32 cellular contexts compared by ENCODE assay signal in the genomic region with DNA sequence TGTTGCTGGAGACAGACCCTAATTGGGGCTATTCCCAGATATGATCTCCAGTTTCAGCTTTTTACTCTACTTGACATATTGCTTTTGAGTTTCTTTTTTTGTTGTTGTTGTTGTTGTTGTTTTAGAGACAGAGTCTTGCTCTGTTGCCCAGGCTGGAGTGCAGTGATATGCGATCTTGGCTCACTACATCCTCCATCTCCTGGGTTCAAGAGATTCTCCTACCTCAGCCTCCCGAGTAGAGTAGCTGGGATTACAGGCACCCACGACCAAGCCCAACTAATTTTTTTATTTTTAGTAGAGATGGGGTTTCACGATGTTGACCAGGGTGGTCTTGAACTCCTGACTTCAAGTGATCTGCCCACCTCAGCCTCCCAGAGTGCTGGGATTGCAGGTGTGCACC. TPM values are rescaled to one million over a fixed set of nuclear protein-coding genes. Genes with fewer than 3 reads are reported as not detected.
DNase-seq lines count a peak whose midpoint lies in the region; ATAC-seq, FAIRE-seq and TF ChIP-seq lines count a peak whose summit lies in the region.
"Had no signal": no experiment of that assay in that cellular context is flagged by ENCODE, and none has a peak within 500 bp of the region (broad histone marks: within the 10 kb centered on the region; RNA-seq: fewer than 3 reads in every experiment).

No MANE protein-coding gene starts in this region.

- no peaks in the 10 kb centered on the region for H3K9me3 Mint-ChIP-seq in CD8-positive, alpha-beta memory T cell
- H3K9me3 Mint-ChIP-seq in nephron progenitor cell = no peaks in the 10 kb centered on the region
- H3K9me3 Mint-ChIP-seq: activated naive CD8-positive, alpha-beta T cell treated with anti-CD3 and anti-CD28 coated beads, Interleukin-2, amount 10 ng/mL, durations not matched to agents 7 days and 5 days; memory B cell had no signal

- no peak for TF ChIP-seq RAD21 in A549 (conservative IDR thresholded peaks at IDR 0.05 in 1 of 2, IDR thresholded peaks at IDR 0.05 in 1 of 2)

- TF ChIP-seq EP300 in A549 (IDR thresholded peaks at IDR 0.05) = no peak

- peaks cover 27% of the 10 kb centered on the region for H4K20me1 ChIP-seq in PC-3 (ENCODE audit: low read length)

- no peak overlapping the region for H3K4me3 Mint-ChIP-seq in CD8-positive, alpha-beta memory T cell
- no peak overlapping the region for H3K4me3 Mint-ChIP-seq in nephron progenitor cell
- H3K4me3 Mint-ChIP-seq: activated naive CD8-positive, alpha-beta T cell treated with anti-CD3 and anti-CD28 coated beads, Interleukin-2, amount 10 ng/mL, durations not matched to agents 7 days and 5 days; memory B cell; stimulated activated naive CD8-positive, alpha-beta T cell treated with anti-CD3 and anti-CD28 coated beads, Interleukin-15, amount 100 ng/mL, for 72 hours had no signal

- ATAC-seq in A549 (no peak), PC-3 (no peak), HG02571 (IDR thresholded peaks at IDR 0.05; ENCODE audit: unreplicated experiment) (no peak)
- ATAC-seq: left lobe of liver had no signal

- CTCF ChIA-PET in A549 (lab: Yijun Ruan, JAX) (interaction anchor here (0.7 to 20.2 kb wide), 9 partner anchors 13 to 297 kb away, joined by 3 to 429 read pairs (median 4); no protein-coding TSS in a partner anchor), PC-3 (lab: Charles Lee) (no interaction called here)
- CTCF ChIA-PET in CD8-positive, alpha-beta memory T cell (lab: Charles Lee) = interaction anchor here (0.9 kb wide), 1 partner anchor 106 kb away, joined by 3 read pairs; the partner anchor contains the start of gene TMEM63A

- DNase-seq in A549 (ENCODE audit: low read depth in 1 of 2, low spot score in 1 of 2) (no peak), PC-3 (no peak), mesenchymal stem cell (no peak), HPDE6-E6E7 (ENCODE audit: extremely low spot score) (no peak), nephron progenitor cell (no peak), cortex of kidney (lab: John Stamatoyannopoulos, UW) (no peak)
- DNase-seq in CD8-positive, alpha-beta memory T cell = no peak
- DNase-seq: activated CD8-positive, alpha-beta memory T cell treated with anti-CD3 and anti-CD28 coated beads for 24 hours; activated effector memory CD4-positive, alpha-beta T cell treated with anti-CD3 and anti-CD28 coated beads, Interleukin-2, amount 50 U/mL, for 16 hours; activated naive CD8-positive, alpha-beta T cell treated with anti-CD3 and anti-CD28 coated beads, Interleukin-2, amount 10 ng/mL, durations not matched to agents 7 days and 5 days; activated T-cell treated with anti-CD3 and anti-CD28 coated beads for 4 hours; colonic mucosa; COR-L47; effector CD8-positive, alpha-beta T cell; glutamatergic neuron; NCI-H146; NCI-H748 treated with DMSO at 0.1 percent for 48 hours; right cardiac atrium; SIG-M5; stimulated activated CD4-positive, alpha-beta T cell treated with anti-CD3 and anti-CD28 coated beads, Interleukin-12 subunit alpha, Interleukin-12 subunit beta, amount 100 ng/mL, for 4 hours; stimulated activated CD4-positive, alpha-beta T cell treated with anti-CD3 and anti-CD28 coated beads, Interleukin-2, amount 100 ng/mL, for 48 hours; stimulated activated naive CD8-positive, alpha-beta T cell treated with anti-CD3 and anti-CD28 coated beads, Interleukin-15, amount 100 ng/mL, for 72 hours; SW 1271; thyroid gland; WERI-Rb-1 had no signal

- no peak overlapping the region for H3K4ac ChIP-seq in mesenchymal stem cell (ENCODE audit: low read depth in 1 of 2, low read length in 2 of 2)

- H3K27ac Mint-ChIP-seq in CD8-positive, alpha-beta memory T cell = no peak overlapping the region
- H3K27ac Mint-ChIP-seq in nephron progenitor cell = no peak overlapping the region
- H3K27ac Mint-ChIP-seq: activated naive CD8-positive, alpha-beta T cell treated with anti-CD3 and anti-CD28 coated beads, Interleukin-2, amount 10 ng/mL, durations not matched to agents 7 days and 5 days; memory B cell; stimulated activated naive CD8-positive, alpha-beta T cell treated with anti-CD3 and anti-CD28 coated beads, Interleukin-15, amount 100 ng/mL, for 72 hours had no signal

- H4K91ac ChIP-seq in mesenchymal stem cell (ENCODE audit: low read length) = no peak overlapping the region

- no peaks in the 10 kb centered on the region for H3K27me3 Mint-ChIP-seq in CD8-positive, alpha-beta memory T cell
- H3K27me3 Mint-ChIP-seq in nephron progenitor cell (ENCODE audit: low read depth, poor library complexity) = no peaks in the 10 kb centered on the region
- H3K27me3 Mint-ChIP-seq: activated naive CD8-positive, alpha-beta T cell treated with anti-CD3 and anti-CD28 coated beads, Interleukin-2, amount 10 ng/mL, durations not matched to agents 7 days and 5 days; memory B cell; stimulated activated naive CD8-positive, alpha-beta T cell treated with anti-CD3 and anti-CD28 coated beads, Interleukin-15, amount 100 ng/mL, for 72 hours had no signal

- peaks cover 45% of the 10 kb centered on the region for H3K79me2 ChIP-seq in PC-3 (ENCODE audit: low read length)

- no peaks in the 10 kb centered on the region for H3K9me3 ChIP-seq in A549
- no peaks in the 10 kb centered on the region for H3K9me3 ChIP-seq in CD8-positive, alpha-beta memory T cell (ENCODE audit: low read length)
- H3K9me3 ChIP-seq in PC-3 (ENCODE audit: low read length) = no peaks in the 10 kb centered on the region
- H3K9me3 ChIP-seq in mesenchymal stem cell (ENCODE audit: control insufficient read depth, low read length) = no peaks in the 10 kb centered on the region
- H3K9me3 ChIP-seq: ascending aorta, colonic mucosa, thyroid gland, vagina had no signal

- no peak overlapping the region for H2BK5ac ChIP-seq in mesenchymal stem cell (ENCODE audit: low read depth, low read length, poor library complexity, severe bottlenecking)

- H3K79me1 ChIP-seq in mesenchymal stem cell (replicated peaks; ENCODE audit: low read length, poor library complexity, severe bottlenecking) = peaks cover 2% of the 10 kb centered on the region

- H3K9me2 ChIP-seq in PC-3 (replicated peaks; ENCODE audit: low read length) = no peaks in the 10 kb centered on the region

- no peak for FAIRE-seq in A549 (lab: Jason Lieb, UNC)
- FAIRE-seq: G401.6, H54 had no signal

- peaks cover 21 to 34% (median 25%) of the 10 kb centered on the region in 3 donors for H3K4me1 Mint-ChIP-seq in CD8-positive, alpha-beta memory T cell
- peaks cover 62% of the 10 kb centered on the region for H3K4me1 Mint-ChIP-seq in nephron progenitor cell

- H3K36me3 ChIP-seq in CD8-positive, alpha-beta memory T cell (ENCODE audit: insufficient read depth, low read length) = no peaks in the 10 kb centered on the region
- H3K36me3 ChIP-seq in PC-3 (ENCODE audit: low read depth, low read length) (peaks cover 9% of the 10 kb centered on the region), mesenchymal stem cell (ENCODE audit: control insufficient read depth in 1 of 2, insufficient read depth in 2 of 2, low read depth in 1 of 2, low read length in 2 of 2) (peaks cover 0 to 4% of the 10 kb centered on the region in 2 experiments)
- H3K36me3 ChIP-seq: ascending aorta, colonic mucosa, thyroid gland, vagina had no signal

- H3F3A ChIP-seq in PC-3 (ENCODE audit: low read length, unreplicated experiment) = peaks cover 9% of the 10 kb centered on the region

- intact Hi-C loops in PC-3 (cut with micrococcal nuclease) = loop anchor here (5.0 kb wide), 1 partner anchor 106 kb away; the partner anchor contains the start of gene TMEM63A

- POLR2A ChIA-PET in A549 (lab: Yijun Ruan, JAX) (interaction anchor here (0.6 to 1.9 kb wide), 2 partner anchors 34 to 169 kb away, joined by 3 to 5 read pairs; partner anchors contain the start of gene EPHX1), PC-3 (lab: Charles Lee; ENCODE audit: unreplicated experiment) (no interaction called here)
- POLR2A ChIA-PET in CD8-positive, alpha-beta memory T cell (lab: Charles Lee) = no interaction called here

- no peak overlapping the region for H2BK120ac ChIP-seq in mesenchymal stem cell (ENCODE audit: low read depth, low read length)

- 71% methylated on average over 4 of the region's 4 CpGs for WGBS in A549 (ENCODE audit: missing lambda C conversion rate)
- WGBS in mesenchymal stem cell = 100% methylated on average over 3 of the region's 4 CpGs

- H3K4me2 ChIP-seq in A549 (peak overlapping the region; percentile 82; the same call in 2 of the 3 replicates), PC-3 (ENCODE audit: low read length) (peak overlapping the region; percentile 90), mesenchymal stem cell (ENCODE audit: low read length, poor library complexity, severe bottlenecking) (no peak overlapping the region)

- H3K18ac ChIP-seq in mesenchymal stem cell (ENCODE audit: low read depth in 1 of 2, low read length in 2 of 2) = no peak overlapping the region

- H3K27me3 ChIP-seq in CD8-positive, alpha-beta memory T cell (ENCODE audit: insufficient read depth, low read length, poor library complexity, severe bottlenecking) = no peaks in the 10 kb centered on the region
- H3K27me3 ChIP-seq in PC-3 (ENCODE audit: low read length) (no peaks in the 10 kb centered on the region), mesenchymal stem cell (ENCODE audit: control insufficient read depth in 1 of 2, insufficient read depth in 1 of 2, low read length in 2 of 2) (no peaks in the 10 kb centered on the region)
- H3K27me3 ChIP-seq: ascending aorta, colonic mucosa, thyroid gland, vagina had no signal

- BruUV-seq in PC-3 (replicated peaks; lab: Mats Ljungman, UMichigan) = no TSS peak

- H3K4me3 ChIP-seq in A549 (no peak overlapping the region), PC-3 (ENCODE audit: low read length) (no peak overlapping the region; the same call in 1 of the 2 replicates), mesenchymal stem cell (ENCODE audit: insufficient read depth in 1 of 2, low read depth in 1 of 2, low read length in 2 of 2) (no peak overlapping the region)
- peak overlapping the region; percentile 72 for H3K4me3 ChIP-seq in CD8-positive, alpha-beta memory T cell (ENCODE audit: low read length)
- H3K4me3 ChIP-seq: thyroid gland had no signal

- TF ChIP-seq CTCF in A549 (IDR thresholded peaks at IDR 0.05) (no peak), PC-3 (conservative IDR thresholded peaks at IDR 0.05; ENCODE audit: low read depth, low read length) (no peak), nephron progenitor cell (IDR thresholded peaks at IDR 0.05) (no peak)

- no peak overlapping the region for H2AFZ ChIP-seq in PC-3 (ENCODE audit: low read length)
- H2AFZ ChIP-seq in mesenchymal stem cell (ENCODE audit: low read depth, low read length) = no peak overlapping the region

- H3K23ac ChIP-seq in mesenchymal stem cell (ENCODE audit: low read length in 2 of 2) = no peak overlapping the region

- no peak for TF ChIP-seq POLR2A in A549 (IDR thresholded peaks at IDR 0.05; ENCODE audit: low read length)

- H3K4me1 ChIP-seq in A549 = peaks cover 51% of the 10 kb centered on the region
- peaks cover 43% of the 10 kb centered on the region for H3K4me1 ChIP-seq in CD8-positive, alpha-beta memory T cell (ENCODE audit: insufficient read depth, low read length)
- H3K4me1 ChIP-seq in PC-3 (ENCODE audit: insufficient read depth, low read length) = peaks cover 53% of the 10 kb centered on the region
- H3K4me1 ChIP-seq in mesenchymal stem cell (ENCODE audit: control insufficient read depth, insufficient read depth, low read depth, low read length) = peaks cover 16% of the 10 kb centered on the region
- H3K4me1 ChIP-seq: colonic mucosa had no signal

- peak overlapping the region; percentile 9 for H2AK5ac ChIP-seq in mesenchymal stem cell (ENCODE audit: low read length, severe bottlenecking)

- no peak overlapping the region for H3K14ac ChIP-seq in mesenchymal stem cell (ENCODE audit: low read length in 2 of 2)

- no peak overlapping the region for H2BK15ac ChIP-seq in mesenchymal stem cell (ENCODE audit: low read depth, poor library complexity, severe bottlenecking)

- no peak overlapping the region for H3K9ac ChIP-seq in PC-3 (ENCODE audit: low read length)
- H3K9ac ChIP-seq in mesenchymal stem cell (ENCODE audit: low read length) = peak overlapping the region; percentile 99

- H2BK12ac ChIP-seq in mesenchymal stem cell (ENCODE audit: low read length in 2 of 2) = no peak overlapping the region

- no peak overlapping the region for H4K8ac ChIP-seq in mesenchymal stem cell (ENCODE audit: low read length)

- peaks cover 0 to 20% (median 2%) of the 10 kb centered on the region in 3 donors for H3K36me3 Mint-ChIP-seq in CD8-positive, alpha-beta memory T cell
- H3K36me3 Mint-ChIP-seq in nephron progenitor cell (ENCODE audit: low read depth) = peaks cover 17% of the 10 kb centered on the region

- peak overlapping the region in 1 of 2 experiments; percentile 74; a peak in 3 of 6 replicates for H3K27ac ChIP-seq in A549
- H3K27ac ChIP-seq in CD8-positive, alpha-beta memory T cell (ENCODE audit: low read depth, low read length) = no peak overlapping the region
- no peak overlapping the region for H3K27ac ChIP-seq in PC-3 (ENCODE audit: low read length)
- no peak overlapping the region for H3K27ac ChIP-seq in mesenchymal stem cell (ENCODE audit: low read length, poor library complexity, severe bottlenecking)
- H3K27ac ChIP-seq: WERI-Rb-1 had no signal

RNA-seq across cellular contexts. Expression of gene SRP9, which starts 1.3 kb away (rescaled TPM):
- polyA plus RNA-seq in A549 (2011; rRNA removed) (512 and 629 TPM in 2 replicates), A549 (2017; fragmentation: RNase III; extraction: RNeasy Plus Mini Kit Qiagen cat#74134 plus additional on column Dnase treatment) (341 to 356 TPM (median 352 TPM) in 3 replicates)
- polyA plus RNA-seq in A549 (2012; cell fraction: cytosol; rRNA removed) = 172 and 189 TPM in 2 replicates
- 80.1 and 189 TPM in 2 replicates for polyA plus RNA-seq in A549 (2012; cell fraction: nucleus; rRNA removed)
- polyA minus RNA-seq in A549 (2011; rRNA and poly(A)+ RNA removed) = 144 and 217 TPM in 2 replicates
- total RNA-seq in CD8-positive, alpha-beta memory T cell = 100 to 1,000 TPM; 339 TPM
- 293 TPM for polyA plus RNA-seq in CD8-positive, alpha-beta memory T cell
- 241 and 306 TPM in 2 replicates for total RNA-seq in PC-3 (2014; rRNA removed)
- polyA plus RNA-seq in mesenchymal stem cell (2013, experiment 1 of 2) = 196 TPM
- polyA plus RNA-seq in mesenchymal stem cell (2013, experiment 2 of 2) = 205 TPM

RNA-seq across cellular contexts. Expression of gene EPHX1, which starts 33.6 kb away (rescaled TPM):
- 150 and 212 TPM in 2 replicates for polyA plus RNA-seq in A549 (2011; rRNA removed)
- polyA plus RNA-seq in A549 (2012; cell fraction: cytosol; rRNA removed) = 144 and 155 TPM in 2 replicates
- 129 and 138 TPM in 2 replicates for polyA plus RNA-seq in A549 (2012; cell fraction: nucleus; rRNA removed)
- polyA plus RNA-seq in A549 (2017; fragmentation: RNase III; extraction: RNeasy Plus Mini Kit Qiagen cat#74134 plus additional on column Dnase treatment) = 195 to 279 TPM (median 252 TPM) in 3 replicates
- 117 and 122 TPM in 2 replicates for polyA minus RNA-seq in A549 (2011; rRNA and poly(A)+ RNA removed)
- total RNA-seq in CD8-positive, alpha-beta memory T cell = 1 to 10 TPM; 2.2 to 3.0 TPM
- 1.8 TPM for polyA plus RNA-seq in CD8-positive, alpha-beta memory T cell
- total RNA-seq in PC-3 (2014; rRNA removed) = 54.6 and 69.2 TPM in 2 replicates
- 58.9 TPM for polyA plus RNA-seq in mesenchymal stem cell (2013, experiment 1 of 2)
- polyA plus RNA-seq in mesenchymal stem cell (2013, experiment 2 of 2) = 59.0 TPM

Comparison
In these comparisons a context has a peak if more than half of its experiments do, and no peak if none do; other contexts are left out.
1. RNA of gene EPHX1, which starts 33.6 kb away (total RNA-seq): 54.6 to 69.2 TPM in PC-3; 2.2 to 3.0 TPM in CD8-positive, alpha-beta memory T cell; every median in the first group is over 10 times any median in the second.